Comparison of ENCODE assay signal across 23 cellular contexts in genomic region chr3:42698216-42698910, GRCh38. TPM values are rescaled to one million over a fixed set of nuclear protein-coding genes. Genes with fewer than 3 reads are reported as not detected.
A peak's percentile ranks its signal among the peaks of the same experiment; 100 is the strongest.
DNase-seq lines count a peak whose midpoint lies in the region; ATAC-seq, FAIRE-seq and TF ChIP-seq lines count a peak whose summit lies in the region.
"Had no signal": no experiment of that assay in that cellular context is flagged by ENCODE, and none has a peak within 500 bp of the region (broad histone marks: within the 10 kb centered on the region; RNA-seq: fewer than 3 reads in every experiment).

No MANE protein-coding gene starts in this region.

- no peaks in the 10 kb centered on the region for H3K36me3 ChIP-seq in H7 (replicated peaks; ENCODE audit: control insufficient read depth, insufficient read depth, low read length)
- peaks cover 26 to 31% (median 28%) of the 10 kb centered on the region in 3 donors for H3K36me3 ChIP-seq in skeletal muscle tissue (ENCODE audit: control insufficient read depth in 3 of 3, insufficient read depth in 3 of 3, low read length in 3 of 3)
- H3K36me3 ChIP-seq: BE2C had no signal

- peak; percentile 19 for DNase-seq in cardiac septum (ENCODE audit: low spot score)
- no peak for DNase-seq in left ventricle myocardium superior
- DNase-seq in H7 = peak; percentile 17
- peak; percentile 42 for DNase-seq in islet precursor cell
- DNase-seq in stimulated activated CD4-positive, alpha-beta T cell treated with anti-CD3 and anti-CD28 coated beads, Interleukin-12 subunit alpha, Interleukin-12 subunit beta, amount 100 ng/mL, for 4 hours = no peak
- no peak for DNase-seq in D721Med (ENCODE audit: insufficient read length, low spot score)
- DNase-seq: BE2C, DMS53, EL, GOT3, NCI-H1092, NCI-H146, NCI-H2081, OCI-M1, SIG-M5 had no signal

- peak overlapping the region in 2 of 3 donors; percentile 43 to 64 for H3K9ac ChIP-seq in skeletal muscle tissue (ENCODE audit: low read depth in 1 of 3, low read length in 3 of 3)

- H3K4me3 ChIP-seq in H7 (ENCODE audit: insufficient read depth, low read depth, low read length) (no peak overlapping the region), skeletal muscle tissue (ENCODE audit: low read length in 3 of 3) (peak overlapping the region in 1 of 3 donors; percentile 45)

- no peak for TF ChIP-seq CTCF in D721Med (IDR thresholded peaks at IDR 0.05; ENCODE audit: insufficient read depth, missing control alignments)

- intact Hi-C loops in cardiac septum (cut with DNase I) = no loop called here
- intact Hi-C loops in left ventricle myocardium superior (cut with micrococcal nuclease) = no loop called here

- no peaks in the 10 kb centered on the region for H3K27me3 ChIP-seq in H7 (ENCODE audit: control insufficient read depth, insufficient read depth, low read length)
- no peaks in the 10 kb centered on the region for H3K27me3 ChIP-seq in skeletal muscle tissue (ENCODE audit: control insufficient read depth in 3 of 3, insufficient read depth in 3 of 3, low read length in 3 of 3)
- H3K27me3 ChIP-seq: BE2C had no signal

- no peak for FAIRE-seq in D721Med (lab: Jason Lieb, UNC)
- FAIRE-seq: A204.1, GM12891, GM18507 had no signal

- ATAC-seq in left ventricle myocardium superior = no peak
- no peak for ATAC-seq in GM21737 (IDR thresholded peaks at IDR 0.05; ENCODE audit: unreplicated experiment)

- peaks cover 44 to 69% (median 57%) of the 10 kb centered on the region in 3 donors for H3K4me1 ChIP-seq in skeletal muscle tissue (ENCODE audit: control insufficient read depth in 3 of 3, insufficient read depth in 3 of 3, low read length in 3 of 3)
- H3K4me1 ChIP-seq: BE2C had no signal

- H3K9me3 ChIP-seq in skeletal muscle tissue (ENCODE audit: control insufficient read depth in 3 of 3, low read length in 3 of 3) = no peaks in the 10 kb centered on the region
- H3K9me3 ChIP-seq: BE2C had no signal

- peak overlapping the region; percentile 74 for H3K27ac ChIP-seq in skeletal muscle tissue (ENCODE audit: low read depth, low read length)

RNA-seq across cellular contexts. Expression of gene HHATL, which starts 4.2 kb away (rescaled TPM):
- total RNA-seq in cardiac septum (505 TPM), left ventricle myocardium superior (463 TPM), skeletal muscle tissue (23.0 TPM)
- not detected in 2 replicates for total RNA-seq in H7 (2014; rRNA removed; shearing (Covaris generic))
- total RNA-seq: CD4-positive, alpha-beta T cell; LHCN-M2; NCI-H460 had no signal

RNA-seq across cellular contexts. Expression of gene KLHL40, which starts 13.0 kb away (rescaled TPM):
- total RNA-seq in cardiac septum (0.57 TPM), left ventricle myocardium superior (0.12 TPM), skeletal muscle tissue (179 TPM)
- not detected in 2 replicates for total RNA-seq in H7 (2014; rRNA removed; shearing (Covaris generic))
- total RNA-seq: CD4-positive, alpha-beta T cell; NCI-H460 had no signal

RNA-seq across cellular contexts. Expression of gene ZBTB47, which starts 44.9 kb away (rescaled TPM):
- total RNA-seq in cardiac septum (202 TPM), left ventricle myocardium superior (90.5 TPM), skeletal muscle tissue (21.4 TPM)
- total RNA-seq in H7 (2014; rRNA removed; shearing (Covaris generic)) = 5.1 and 8.0 TPM in 2 replicates

Comparison
In these comparisons a context has a peak if more than half of its experiments do, and no peak if none do; other contexts are left out.
1. DNase-seq: peak in cardiac septum (single experiment), H7 (single experiment) and islet precursor cell (single experiment); none in left ventricle myocardium superior (single experiment), stimulated activated CD4-positive, alpha-beta T cell treated with anti-CD3 and anti-CD28 coated beads, Interleukin-12 subunit alpha, Interleukin-12 subunit beta, amount 100 ng/mL, for 4 hours (single experiment) and D721Med (single experiment).
2. RNA of gene HHATL, which starts 4.2 kb away (total RNA-seq): 505 TPM in cardiac septum (single experiment), 463 TPM in left ventricle myocardium superior (single experiment) and 23.0 TPM in skeletal muscle tissue (single experiment); not detected in H7; every median in the first group is over 10 times any median in the second.
3. RNA of gene KLHL40, which starts 13.0 kb away (total RNA-seq): 179 TPM in skeletal muscle tissue (single experiment); 0.57 TPM in cardiac septum (single experiment), 0.12 TPM in left ventricle myocardium superior (single experiment) and not detected in H7; every median in the first group is over 100 times any median in the second.